ENCODE assay signal across 8 cellular contexts in the genomic region with DNA sequence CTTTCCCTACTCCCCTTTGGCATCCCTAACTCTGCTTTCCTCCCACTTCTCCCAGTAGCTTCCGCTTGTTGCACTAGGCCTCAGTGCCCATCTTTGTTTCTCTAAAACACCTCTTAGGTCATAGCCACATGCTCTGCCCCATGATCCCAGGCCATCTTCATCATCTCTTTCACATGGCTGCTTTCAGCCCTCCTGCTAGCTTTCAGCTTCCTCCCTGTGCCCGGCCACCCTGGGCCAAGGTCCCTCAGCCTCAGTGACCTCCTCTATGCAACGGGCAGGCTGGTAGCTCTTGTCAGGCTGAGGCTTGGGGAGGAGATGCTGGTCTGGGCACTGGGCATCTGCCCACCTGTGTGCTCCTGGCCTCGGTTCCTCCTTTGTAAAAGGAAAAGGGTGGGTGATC. TPM values are rescaled to one million over a fixed set of nuclear protein-coding genes. Genes with fewer than 3 reads are reported as not detected.
DNase-seq lines count a peak whose midpoint lies in the region; ATAC-seq and TF ChIP-seq lines count a peak whose summit lies in the region.

No MANE protein-coding gene starts in this region.

- H2BK12ac ChIP-seq in neuronal stem cell (ENCODE audit: low read length): no peak overlapping the region

- H3K14ac ChIP-seq in neuronal stem cell (ENCODE audit: low read length): no peak overlapping the region

- H4K91ac ChIP-seq in neuronal stem cell (ENCODE audit: low read depth, low read length, poor library complexity): no peak overlapping the region

- H3K9me3 Mint-ChIP-seq in CD14-positive monocyte: no peaks in the 10 kb centered on the region
- H3K9me3 Mint-ChIP-seq in endodermal cell: no peaks in the 10 kb centered on the region

- WGBS in endodermal cell (ENCODE audit: insufficient coverage in 1 of 2, insufficient read length in 1 of 2), 2 experiments: 91 to 93% methylated on average over 3 to 4 of the region's 4 CpGs
- no CpG with 5 or more reads among the region's 4 CpGs for WGBS in neuronal stem cell (ENCODE audit: extremely low coverage in 2 of 2, insufficient read length in 2 of 2, insufficient replicate concordance in 1 of 2), 2 donors

- peaks cover 13% of the 10 kb centered on the region for H3K79me1 ChIP-seq in neuronal stem cell (ENCODE audit: low read depth, low read length)

- H3K4me2 ChIP-seq in neuronal stem cell (ENCODE audit: insufficient read depth, low read length, poor library complexity, severe bottlenecking): no peak overlapping the region

- TF ChIP-seq CTCF in CD14-positive monocyte (IDR thresholded peaks at IDR 0.05): no peak
- TF ChIP-seq CTCF in endodermal cell (conservative IDR thresholded peaks at IDR 0.05): no peak

- peaks cover 31 to 48% of the 10 kb centered on the region in 2 donors for H3K36me3 Mint-ChIP-seq in CD14-positive monocyte
- H3K36me3 Mint-ChIP-seq in endodermal cell (ENCODE audit: low read depth): peaks cover 12% of the 10 kb centered on the region

- no peak overlapping the region for H3K23ac ChIP-seq in neuronal stem cell (ENCODE audit: low read depth, low read length, poor library complexity)

- H3K9me3 ChIP-seq in endodermal cell (ENCODE audit: control insufficient read depth, low read length): no peaks in the 10 kb centered on the region
- no peaks in the 10 kb centered on the region for H3K9me3 ChIP-seq in neuronal stem cell (replicated peaks in 1 of 2; ENCODE audit: control insufficient read depth in 2 of 2, insufficient read depth in 1 of 2, low read depth in 1 of 2, low read length in 2 of 2)

- H2BK5ac ChIP-seq in neuronal stem cell (ENCODE audit: low read length): no peak overlapping the region

- H3K4ac ChIP-seq in neuronal stem cell (ENCODE audit: low read length): no peak overlapping the region

- H3K9ac ChIP-seq in endodermal cell (ENCODE audit: extremely low read depth, low read length, poor library complexity, severe bottlenecking) (no peak overlapping the region), neuronal stem cell (ENCODE audit: low read depth, low read length, poor library complexity) (peak overlapping the region; percentile 27)

- H3K4me3 Mint-ChIP-seq in CD14-positive monocyte (peak overlapping the region; percentile 100), endodermal cell (peak overlapping the region; percentile 85)

- H3K27ac Mint-ChIP-seq in CD14-positive monocyte (peak overlapping the region; percentile 95 to 98 (median 96)), endodermal cell (peak overlapping the region; percentile 10)

- H3K36me3 ChIP-seq in endodermal cell (ENCODE audit: control insufficient read depth, insufficient read depth, low read length): no peaks in the 10 kb centered on the region
- H3K36me3 ChIP-seq in neuronal stem cell (replicated peaks in 1 of 2; ENCODE audit: control insufficient read depth in 2 of 2, insufficient read depth in 2 of 2, low read length in 2 of 2): peaks cover 0 to 12% of the 10 kb centered on the region in 2 donors

- intact Hi-C loops in CD14-positive monocyte (cut with micrococcal nuclease): loop anchor here (2.0 to 10.0 kb wide), 4 partner anchors 49 to 142 kb away; partner anchors contain the start of gene SPG21 (in 1 of the 2)

- H3K4me3 ChIP-seq in endodermal cell (ENCODE audit: low read length) (no peak overlapping the region), neuronal stem cell (ENCODE audit: low read length in 2 of 2) (no peak overlapping the region)

- peaks cover 0 to 3% (median 0%) of the 10 kb centered on the region in 3 donors for H3K27me3 Mint-ChIP-seq in CD14-positive monocyte (ENCODE audit: low read depth in 3 of 3)
- H3K27me3 Mint-ChIP-seq in endodermal cell (ENCODE audit: insufficient read depth): no peaks in the 10 kb centered on the region

- H3K4me1 ChIP-seq in endodermal cell (ENCODE audit: control insufficient read depth, insufficient read depth, low read length): peaks cover 3% of the 10 kb centered on the region
- peaks cover 8 to 22% of the 10 kb centered on the region in 2 donors for H3K4me1 ChIP-seq in neuronal stem cell (ENCODE audit: control insufficient read depth in 2 of 2, insufficient read depth in 1 of 2, low read depth in 1 of 2, low read length in 2 of 2)

- no peak overlapping the region for H4K8ac ChIP-seq in neuronal stem cell (ENCODE audit: low read depth, low read length)

- ATAC-seq in GM21529 (IDR thresholded peaks at IDR 0.05; ENCODE audit: unreplicated experiment) (no peak), HG02840 (IDR thresholded peaks at IDR 0.05; ENCODE audit: low FRiP score, unreplicated experiment) (no peak)

- no peak overlapping the region for H2BK15ac ChIP-seq in neuronal stem cell (ENCODE audit: low read length)

- H3K27me3 ChIP-seq in endodermal cell (ENCODE audit: control insufficient read depth, insufficient read depth, low read length, poor library complexity, severe bottlenecking) (no peaks in the 10 kb centered on the region), neuronal stem cell (ENCODE audit: control insufficient read depth in 3 of 3, insufficient read depth in 3 of 3, low read depth in 1 of 3, low read length in 3 of 3) (no peaks in the 10 kb centered on the region)

- DNase-seq in CD14-positive monocyte (ENCODE audit: low spot score) (no peak), NAMALWA (ENCODE audit: low spot score) (peak; percentile 40), endodermal cell (peak; percentile 39), neuronal stem cell (ENCODE audit: low spot score) (no peak), NCI-H69 (lab: John Stamatoyannopoulos, UW) (no peak)
- DNase-seq in effector CD8-positive, alpha-beta T cell (lab: John Stamatoyannopoulos, UW): no peak

- no peak overlapping the region for H3K18ac ChIP-seq in neuronal stem cell (ENCODE audit: low read length)

- no peak overlapping the region for H2BK120ac ChIP-seq in neuronal stem cell (ENCODE audit: low read depth, low read length)

- H3K4me1 Mint-ChIP-seq in CD14-positive monocyte (peaks cover 69% of the 10 kb centered on the region), endodermal cell (peaks cover 31% of the 10 kb centered on the region)

- no peak overlapping the region for H2AK5ac ChIP-seq in neuronal stem cell (ENCODE audit: low read depth, low read length)

- H3K27ac ChIP-seq in endodermal cell (ENCODE audit: low read depth, low read length): no peak overlapping the region
- no peak overlapping the region for H3K27ac ChIP-seq in neuronal stem cell (replicated peaks; ENCODE audit: low read length)

- no peak overlapping the region for H2AFZ ChIP-seq in neuronal stem cell (ENCODE audit: low read length)

RNA-seq across cellular contexts. Expression of gene PLEKHO2, which starts 2.3 kb away (rescaled TPM):
- polyA plus RNA-seq in CD14-positive monocyte: 10 to 100 TPM; 78.0 to 93.5 TPM
- total RNA-seq in endodermal cell: 10 to 100 TPM; 10.2 to 12.9 TPM
- 10.9 TPM for polyA plus RNA-seq in endodermal cell (2013, experiment 1 of 2)
- polyA plus RNA-seq in endodermal cell (2013, experiment 2 of 2): 10.4 TPM
- polyA plus RNA-seq in neuronal stem cell (2013, experiment 1 of 2): 5.7 TPM
- 6.0 TPM for polyA plus RNA-seq in neuronal stem cell (2013, experiment 2 of 2)

RNA-seq across cellular contexts. Expression of gene PIF1, which starts 18.5 kb away (rescaled TPM):
- polyA plus RNA-seq in CD14-positive monocyte: under 1 TPM in 1 of 2 donors, not detected in 1; 0.13 TPM
- total RNA-seq in endodermal cell: 10 to 100 TPM; 60.7 to 64.6 TPM
- 46.2 TPM for polyA plus RNA-seq in endodermal cell (2013, experiment 1 of 2)
- polyA plus RNA-seq in endodermal cell (2013, experiment 2 of 2): 44.8 TPM
- polyA plus RNA-seq in neuronal stem cell (2013, experiment 1 of 2): 38.9 TPM
- polyA plus RNA-seq in neuronal stem cell (2013, experiment 2 of 2): 36.9 TPM

Comparison
In these comparisons a context has a peak if more than half of its experiments do, and no peak if none do; other contexts are left out.
1. DNase-seq: peak in NAMALWA (single experiment) and endodermal cell (single experiment); none in CD14-positive monocyte (single experiment), neuronal stem cell (single experiment), NCI-H69 (single experiment) and effector CD8-positive, alpha-beta T cell (single experiment).